Comparison of ENCODE assay signal across 9 cellular contexts in the genomic region with DNA sequence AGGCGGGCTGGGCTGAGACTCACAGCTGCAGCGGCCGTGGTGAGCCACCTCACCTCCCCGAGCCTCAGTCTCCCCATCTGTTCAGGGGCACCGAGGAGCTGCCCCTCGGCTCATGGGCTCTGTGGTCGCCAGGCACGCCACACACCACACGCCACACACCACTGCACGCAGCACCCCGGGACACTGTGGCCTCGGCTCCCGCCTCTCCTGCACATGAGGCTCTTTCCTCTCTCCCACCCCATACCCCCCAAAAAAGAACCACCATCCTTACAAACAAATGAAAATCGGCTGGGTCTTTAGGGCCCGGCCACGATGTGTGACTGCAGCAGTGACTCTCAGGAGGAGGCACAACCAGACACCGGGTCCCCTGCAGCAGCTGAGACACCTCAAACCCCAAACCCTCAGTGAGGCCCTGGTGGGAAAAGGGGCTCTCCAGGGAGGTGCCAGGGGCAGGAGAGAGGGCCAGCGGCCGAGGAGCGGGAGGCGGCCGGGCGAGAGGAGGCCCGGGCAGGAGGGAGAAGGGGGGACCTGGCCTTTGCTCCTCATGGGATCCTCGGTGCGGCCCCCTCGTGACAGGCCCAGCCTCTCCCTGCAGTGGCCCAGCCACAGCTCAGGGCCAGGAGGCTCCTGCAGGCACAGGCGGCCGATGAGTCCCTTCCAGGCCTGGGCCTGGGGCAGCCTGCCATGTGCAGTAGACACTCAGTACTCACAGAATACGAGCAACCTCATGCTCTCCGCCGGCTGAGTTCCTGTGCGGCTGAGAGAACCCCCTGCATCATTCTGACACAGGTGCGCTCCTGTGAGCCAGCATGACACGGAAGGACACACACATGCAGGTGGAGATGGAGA.
A peak's percentile ranks its signal among the peaks of the same experiment; 100 is the strongest.
DNase-seq lines count a peak whose midpoint lies in the region; ATAC-seq and TF ChIP-seq lines count a peak whose summit lies in the region.
"Had no signal": no experiment of that assay in that cellular context is flagged by ENCODE, and none has a peak within 500 bp of the region (broad histone marks: within the 10 kb centered on the region; RNA-seq: fewer than 3 reads in every experiment).

No MANE protein-coding gene starts in this region.

- intact Hi-C loops in left lung (cut with DNase I) = loop anchor here in 1 of 2 donors (10.0 kb wide), 1 partner anchor 59 kb away; no protein-coding TSS in a partner anchor
- intact Hi-C loops in tibial artery (cut with DNase I; ENCODE audit: low total_unique reads) = loop anchor here (2.0 kb wide), 1 partner anchor 65 kb away; no protein-coding TSS in a partner anchor

- no peak for ATAC-seq in activated T-cell treated with anti-CD3 and anti-CD28 coated beads, Interleukin-2, amount 50 U/mL, for 4 hours
- ATAC-seq in left lung (no peak), HG02623 (IDR thresholded peaks at IDR 0.05; ENCODE audit: unreplicated experiment) (no peak)

- no peaks in the 10 kb centered on the region for H3K9me3 ChIP-seq in left lung
- H3K9me3 ChIP-seq in tibial artery = no peaks in the 10 kb centered on the region

- H3K27ac Mint-ChIP-seq in T-helper 1 cell treated with Interleukin-12 subunit alpha and Interleukin-12 subunit beta and Interleukin-4 antibody, amounts not matched to agents 30 μg/mL and 1 μg/mL, for 36 hours = peak overlapping the region; percentile 80

- H3K27me3 Mint-ChIP-seq in T-helper 1 cell treated with Interleukin-12 subunit alpha and Interleukin-12 subunit beta and Interleukin-4 antibody, amounts not matched to agents 30 μg/mL and 1 μg/mL, for 36 hours (ENCODE audit: low read depth) = no peaks in the 10 kb centered on the region
- H3K27me3 Mint-ChIP-seq in activated T-cell treated with anti-CD3 and anti-CD28 coated beads, Interleukin-2, amount 50 U/mL, for 4 hours (ENCODE audit: low read depth) = no peaks in the 10 kb centered on the region

- H3K36me3 Mint-ChIP-seq in T-helper 1 cell treated with Interleukin-12 subunit alpha and Interleukin-12 subunit beta and Interleukin-4 antibody, amounts not matched to agents 30 μg/mL and 1 μg/mL, for 36 hours (ENCODE audit: low read depth) = peaks cover 32% of the 10 kb centered on the region
- H3K36me3 Mint-ChIP-seq in activated T-cell treated with anti-CD3 and anti-CD28 coated beads, Interleukin-2, amount 50 U/mL, for 4 hours (ENCODE audit: insufficient read depth) = peaks cover 3% of the 10 kb centered on the region

- H3K36me3 ChIP-seq in left lung (no peaks in the 10 kb centered on the region), tibial artery (peaks cover 0 to 3% (median 0%) of the 10 kb centered on the region in 3 donors)

- H3K27me3 ChIP-seq in left lung (no peaks in the 10 kb centered on the region), tibial artery (no peaks in the 10 kb centered on the region)

- H3K27ac ChIP-seq in left lung (peak overlapping the region; percentile 91 to 98), tibial artery (peak overlapping the region; percentile 90 to 98)

- H3K4me3 Mint-ChIP-seq in T-helper 1 cell treated with Interleukin-12 subunit alpha and Interleukin-12 subunit beta and Interleukin-4 antibody, amounts not matched to agents 30 μg/mL and 1 μg/mL, for 36 hours = peak overlapping the region; percentile 75
- peak overlapping the region; percentile 76 for H3K4me3 Mint-ChIP-seq in activated T-cell treated with anti-CD3 and anti-CD28 coated beads, Interleukin-2, amount 50 U/mL, for 4 hours

- peaks cover 47% of the 10 kb centered on the region for H3K4me1 Mint-ChIP-seq in T-helper 1 cell treated with Interleukin-12 subunit alpha and Interleukin-12 subunit beta and Interleukin-4 antibody, amounts not matched to agents 30 μg/mL and 1 μg/mL, for 36 hours (ENCODE audit: low read depth)
- H3K4me1 Mint-ChIP-seq in activated T-cell treated with anti-CD3 and anti-CD28 coated beads, Interleukin-2, amount 50 U/mL, for 4 hours (ENCODE audit: low read depth) = peaks cover 64% of the 10 kb centered on the region

- peaks cover 4% of the 10 kb centered on the region for H3K9me3 Mint-ChIP-seq in T-helper 1 cell treated with Interleukin-12 subunit alpha and Interleukin-12 subunit beta and Interleukin-4 antibody, amounts not matched to agents 30 μg/mL and 1 μg/mL, for 36 hours
- H3K9me3 Mint-ChIP-seq in activated T-cell treated with anti-CD3 and anti-CD28 coated beads, Interleukin-2, amount 50 U/mL, for 4 hours = no peaks in the 10 kb centered on the region

- TF ChIP-seq CTCF in left lung (IDR thresholded peaks at IDR 0.05) (no peak), tibial artery (IDR thresholded peaks at IDR 0.05) (no peak)

- H3K4me3 ChIP-seq in left lung = peak overlapping the region in 1 of 2 donors; percentile 35
- peak overlapping the region; percentile 47 to 51 for H3K4me3 ChIP-seq in tibial artery

- H3K4me1 ChIP-seq in left lung (peaks cover 51 to 76% of the 10 kb centered on the region in 2 donors), tibial artery (peaks cover 12 to 69% (median 65%) of the 10 kb centered on the region in 4 donors)

- DNase-seq in T-helper 1 cell (no peak), left lung (peak in 1 of 2 donors; percentile 85), tibial artery (no peak), NCI-H2227 (lab: John Stamatoyannopoulos, UW; ENCODE audit: unreplicated experiment) (no peak), NCI-H2196 treated with DMSO at 0.1 percent for 48 hours (lab: John Stamatoyannopoulos, UW; ENCODE audit: unreplicated experiment) (no peak)
- no peak for DNase-seq in activated T-cell treated with anti-CD3 and anti-CD28 coated beads, Interleukin-2, amount 50 U/mL, for 4 hours
- DNase-seq: NCI-H748 treated with DMSO at 0.1 percent for 48 hours had no signal
